Comparison of ENCODE assay signal across 8 cellular contexts in the genomic region with DNA sequence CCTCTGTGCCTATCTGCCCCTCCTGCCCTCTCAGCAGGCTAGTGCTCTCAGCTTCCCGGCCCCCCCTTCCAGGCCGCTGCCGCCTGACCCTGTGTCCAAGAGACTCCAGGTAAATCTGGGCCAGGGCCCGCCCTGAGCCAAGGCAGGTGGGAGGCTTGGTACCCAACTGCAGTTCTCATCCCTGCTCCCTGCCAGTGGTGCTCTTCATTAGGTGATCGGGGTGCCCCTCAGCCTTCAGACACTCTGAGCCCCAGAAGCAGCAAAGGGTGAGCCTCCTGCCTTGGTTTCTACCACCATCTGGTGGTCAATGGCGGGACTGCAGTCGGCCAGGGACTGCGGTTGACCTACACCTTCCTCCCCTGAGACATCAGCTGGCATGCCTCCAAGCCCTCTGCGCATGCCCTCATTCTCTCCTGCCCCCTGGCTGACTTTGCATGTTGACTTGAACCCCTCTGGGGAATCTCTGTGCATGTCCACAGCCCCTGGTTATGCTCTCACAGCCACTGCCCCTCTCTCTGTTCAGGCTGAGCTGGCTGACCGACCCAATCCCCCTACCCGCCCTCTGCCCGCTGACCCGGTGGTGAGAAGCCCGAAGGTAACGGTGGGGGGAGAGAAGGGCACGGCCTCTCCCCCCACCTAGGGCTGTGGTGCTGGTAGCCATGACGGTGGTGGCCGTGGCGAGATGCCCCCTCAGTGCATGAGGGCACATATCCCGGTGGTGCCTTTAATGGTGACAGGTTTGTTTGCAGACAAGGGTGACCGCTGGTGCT. TPM values are rescaled to one million over a fixed set of nuclear protein-coding genes. Genes with fewer than 3 reads are reported as not detected.
A peak's percentile ranks its signal among the peaks of the same experiment; 100 is the strongest.
DNase-seq lines count a peak whose midpoint lies in the region; ATAC-seq and TF ChIP-seq lines count a peak whose summit lies in the region.

No MANE protein-coding gene starts in this region.

- no peaks in the 10 kb centered on the region for H3K27me3 Mint-ChIP-seq in activated CD4-positive, alpha-beta T cell treated with anti-CD3 and anti-CD28 coated beads, Interleukin-2, amount 10 ng/mL, durations not matched to agents 7 days and 5 days

- POLR2A ChIA-PET in activated CD4-positive, alpha-beta T cell treated with anti-CD3 and anti-CD28 coated beads, Interleukin-2, amount 10 ng/mL, durations not matched to agents 7 days and 5 days (lab: Charles Lee): no interaction called here

- H3K27ac ChIP-seq in colonic mucosa: no peak overlapping the region

- CTCF ChIA-PET in activated CD4-positive, alpha-beta T cell treated with anti-CD3 and anti-CD28 coated beads, Interleukin-2, amount 10 ng/mL, durations not matched to agents 7 days and 5 days (lab: Charles Lee): interaction anchor here (0.6 to 5.1 kb wide), 30 partner anchors 9 to 919 kb away, joined by 3 to 48 read pairs (median 4); a partner anchor contains a TSS

- intact Hi-C loops in colonic mucosa (cut with DNase I) (loop anchor here (5.0 kb wide), 1 partner anchor 154 kb away; no protein-coding TSS in a partner anchor), lower leg skin (cut with DNase I; ENCODE audit: low total_unique reads) (no loop called here)

- peak overlapping the region in 1 of 2 donors; percentile 33 for H3K9ac ChIP-seq in colonic mucosa (ENCODE audit: low read depth in 2 of 2, low read length in 2 of 2)

- TF ChIP-seq CTCF in GM12874 (IDR thresholded peaks at IDR 0.05; ENCODE audit: insufficient read depth, low read depth, low read length) (peak; percentile 99), colonic mucosa (IDR thresholded peaks at IDR 0.05) (peak; percentile 99), lower leg skin (IDR thresholded peaks at IDR 0.05) (peak in 1 of 3 donors; percentile 97)

- H3K4me3 Mint-ChIP-seq in activated CD4-positive, alpha-beta T cell treated with anti-CD3 and anti-CD28 coated beads, Interleukin-2, amount 10 ng/mL, durations not matched to agents 7 days and 5 days: no peak overlapping the region

- DNase-seq in HK-2 (ENCODE audit: unreplicated experiment) (peak; percentile 96), NCI-H748 (lab: John Stamatoyannopoulos, UW; ENCODE audit: unreplicated experiment) (peak; percentile 94), colonic mucosa (peak; percentile 95), lower leg skin (ENCODE audit: low spot score in 2 of 2) (peak; percentile 82 to 97)
- DNase-seq in activated CD4-positive, alpha-beta T cell treated with anti-CD3 and anti-CD28 coated beads, Interleukin-2, amount 10 ng/mL, durations not matched to agents 7 days and 5 days: peak; percentile 95
- DNase-seq in stimulated activated CD4-positive, alpha-beta T cell treated with anti-CD3 and anti-CD28 coated beads, TNF-alpha, amount 100 ng/mL, for 48 hours (ENCODE audit: low read depth in 3 of 3): peak; percentile 90 to 96 (median 95)

- peaks cover 5% of the 10 kb centered on the region for H3K36me3 Mint-ChIP-seq in activated CD4-positive, alpha-beta T cell treated with anti-CD3 and anti-CD28 coated beads, Interleukin-2, amount 10 ng/mL, durations not matched to agents 7 days and 5 days (ENCODE audit: low read depth)

- H3K36me3 ChIP-seq in colonic mucosa: no peaks in the 10 kb centered on the region

- H3K4me3 ChIP-seq in colonic mucosa (no peak overlapping the region), lower leg skin (ENCODE audit: low read depth, poor library complexity, severe bottlenecking) (no peak overlapping the region)

- peaks cover 19% of the 10 kb centered on the region for H3K4me1 ChIP-seq in colonic mucosa

- H3K9me3 ChIP-seq in colonic mucosa: no peaks in the 10 kb centered on the region

- 38 to 42% methylated on average over 17 to 21 of the region's 21 CpGs for WGBS in lower leg skin, 2 donors

- no peak for ATAC-seq in HG03457 (IDR thresholded peaks at IDR 0.05; ENCODE audit: unreplicated experiment)

- H3K9me3 Mint-ChIP-seq in activated CD4-positive, alpha-beta T cell treated with anti-CD3 and anti-CD28 coated beads, Interleukin-2, amount 10 ng/mL, durations not matched to agents 7 days and 5 days: no peaks in the 10 kb centered on the region

- H3K27ac Mint-ChIP-seq in activated CD4-positive, alpha-beta T cell treated with anti-CD3 and anti-CD28 coated beads, Interleukin-2, amount 10 ng/mL, durations not matched to agents 7 days and 5 days: no peak overlapping the region

- no peak for TF ChIP-seq POLR2A in lower leg skin (IDR thresholded peaks at IDR 0.05)

- H3K27me3 ChIP-seq in colonic mucosa: no peaks in the 10 kb centered on the region

- H3K4me1 Mint-ChIP-seq in activated CD4-positive, alpha-beta T cell treated with anti-CD3 and anti-CD28 coated beads, Interleukin-2, amount 10 ng/mL, durations not matched to agents 7 days and 5 days: peaks cover 36% of the 10 kb centered on the region

RNA-seq across cellular contexts. Expression of a gene that starts 2.0 kb away (rescaled TPM):
- 1 to 10 TPM; 8.2 to 8.3 TPM for total RNA-seq in activated CD4-positive, alpha-beta T cell treated with anti-CD3 and anti-CD28 coated beads, Interleukin-2, amount 10 ng/mL, durations not matched to agents 7 days and 5 days
- 10 to 100 TPM; 26.1 to 27.2 TPM for total RNA-seq in colonic mucosa
- total RNA-seq in lower leg skin: 10 to 100 TPM; 29.5 to 66.6 (median 52.9) TPM

RNA-seq across cellular contexts. Expression of a gene that starts 10.4 kb away (rescaled TPM):
- 10 to 100 TPM; 40.2 to 45.0 TPM for total RNA-seq in activated CD4-positive, alpha-beta T cell treated with anti-CD3 and anti-CD28 coated beads, Interleukin-2, amount 10 ng/mL, durations not matched to agents 7 days and 5 days
- total RNA-seq in colonic mucosa (100 to 1,000 TPM; 101 to 228 TPM), lower leg skin (100 to 1,000 TPM; 232 to 289 (median 279) TPM)

RNA-seq across cellular contexts. Expression of a gene that starts 17.1 kb away (rescaled TPM):
- total RNA-seq in activated CD4-positive, alpha-beta T cell treated with anti-CD3 and anti-CD28 coated beads, Interleukin-2, amount 10 ng/mL, durations not matched to agents 7 days and 5 days: 1 to 10 TPM; 2.3 to 2.7 TPM
- total RNA-seq in colonic mucosa: 10 to 100 TPM; 12.7 to 21.4 TPM
- total RNA-seq in lower leg skin: 100 to 1,000 TPM; 111 to 150 (median 129) TPM

RNA-seq across cellular contexts. Expression of a gene that starts 27.9 kb away (rescaled TPM):
- not detected for total RNA-seq in activated CD4-positive, alpha-beta T cell treated with anti-CD3 and anti-CD28 coated beads, Interleukin-2, amount 10 ng/mL, durations not matched to agents 7 days and 5 days
- total RNA-seq in colonic mucosa (not detected), lower leg skin (1 to 10 TPM in 2 of 4 donors, under 1 TPM in 2; 0.38 to 3.6 (median 0.87) TPM)

RNA-seq across cellular contexts. Expression of a gene that starts 28.0 kb away (rescaled TPM):
- under 1 TPM; 0.50 to 0.73 TPM for total RNA-seq in activated CD4-positive, alpha-beta T cell treated with anti-CD3 and anti-CD28 coated beads, Interleukin-2, amount 10 ng/mL, durations not matched to agents 7 days and 5 days
- 1 to 10 TPM; 1.7 to 1.9 TPM for total RNA-seq in colonic mucosa
- total RNA-seq in lower leg skin: 10 to 100 TPM in 1 of 4 donors, 1 to 10 TPM in 3; 3.8 to 11.5 (median 6.3) TPM

Comparison
In these comparisons a context has a peak if more than half of its experiments do, and no peak if none do; other contexts are left out.
1. RNA of a gene that starts 17.1 kb away (total RNA-seq): 111 to 150 TPM in lower leg skin; 12.7 to 21.4 TPM in colonic mucosa and 2.3 to 2.7 TPM in activated CD4-positive, alpha-beta T cell treated with anti-CD3 and anti-CD28 coated beads, Interleukin-2, amount 10 ng/mL, durations not matched to agents 7 days and 5 days; every median in the first group is over 4 times any median in the second.
2. Peak in every context shown above with its lines, with median percentiles within 50 percentile points of each other: DNase-seq.